ENCODE assay signal across 1 cellular context in the genomic region with DNA sequence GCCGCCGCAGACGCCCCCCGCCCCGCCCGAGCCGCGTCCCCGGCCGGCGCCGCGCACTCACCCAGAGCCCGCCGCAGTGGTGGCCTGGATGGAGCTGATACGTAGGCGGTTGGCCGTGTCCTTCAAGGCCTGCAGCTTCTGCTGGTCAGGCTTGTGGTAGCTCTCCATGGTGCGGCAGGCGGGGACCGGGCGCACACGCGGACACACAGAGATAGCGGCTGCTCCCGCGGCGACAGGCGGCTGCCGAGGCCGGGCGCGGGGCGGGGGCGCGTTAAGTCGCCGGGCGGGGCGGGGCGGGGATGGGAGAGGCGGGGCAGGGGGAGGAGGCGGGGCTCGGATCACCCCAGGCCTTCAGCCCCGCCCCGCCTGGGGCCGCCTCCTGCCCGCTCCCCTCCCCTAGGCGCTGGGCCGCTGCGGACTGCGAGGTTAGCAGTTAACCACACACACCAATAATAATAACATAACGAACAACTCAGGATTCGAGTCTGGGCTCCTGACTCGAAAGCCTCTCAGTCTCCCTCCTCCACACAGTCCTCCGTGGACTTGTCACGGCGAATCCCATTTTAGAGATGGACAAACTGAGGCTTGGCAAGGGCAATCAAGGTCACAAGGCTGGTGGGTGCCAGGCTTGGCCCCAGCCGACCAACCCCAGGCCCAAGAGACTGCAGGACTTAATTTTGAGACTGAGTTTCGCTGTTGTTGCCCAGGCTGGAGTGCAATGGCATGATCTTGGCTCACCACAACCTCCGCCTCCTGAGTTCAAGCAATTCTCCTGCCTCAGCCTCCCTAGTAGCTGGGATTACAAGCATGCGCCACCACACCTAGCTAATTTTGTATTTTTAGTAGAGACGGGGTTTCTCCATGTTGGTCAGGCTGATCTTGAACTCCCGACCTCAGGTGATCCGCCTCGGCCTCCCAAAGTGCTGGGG.
TF ChIP-seq lines count a peak whose summit lies in the region.

A gene with protein sequence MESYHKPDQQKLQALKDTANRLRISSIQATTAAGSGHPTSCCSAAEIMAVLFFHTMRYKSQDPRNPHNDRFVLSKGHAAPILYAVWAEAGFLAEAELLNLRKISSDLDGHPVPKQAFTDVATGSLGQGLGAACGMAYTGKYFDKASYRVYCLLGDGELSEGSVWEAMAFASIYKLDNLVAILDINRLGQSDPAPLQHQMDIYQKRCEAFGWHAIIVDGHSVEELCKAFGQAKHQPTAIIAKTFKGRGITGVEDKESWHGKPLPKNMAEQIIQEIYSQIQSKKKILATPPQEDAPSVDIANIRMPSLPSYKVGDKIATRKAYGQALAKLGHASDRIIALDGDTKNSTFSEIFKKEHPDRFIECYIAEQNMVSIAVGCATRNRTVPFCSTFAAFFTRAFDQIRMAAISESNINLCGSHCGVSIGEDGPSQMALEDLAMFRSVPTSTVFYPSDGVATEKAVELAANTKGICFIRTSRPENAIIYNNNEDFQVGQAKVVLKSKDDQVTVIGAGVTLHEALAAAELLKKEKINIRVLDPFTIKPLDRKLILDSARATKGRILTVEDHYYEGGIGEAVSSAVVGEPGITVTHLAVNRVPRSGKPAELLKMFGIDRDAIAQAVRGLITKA (minus strand): TSS at position 248 of the 929 bp plus-strand sequence. CDS start 80 bp downstream, at position 168.

TF ChIP-seq in K562, 482 proteins besides CTCF, POLR2A, EP300 and RAD21 (continued from another document and continues in another):
- TF ChIP-seq, protein P1, sequence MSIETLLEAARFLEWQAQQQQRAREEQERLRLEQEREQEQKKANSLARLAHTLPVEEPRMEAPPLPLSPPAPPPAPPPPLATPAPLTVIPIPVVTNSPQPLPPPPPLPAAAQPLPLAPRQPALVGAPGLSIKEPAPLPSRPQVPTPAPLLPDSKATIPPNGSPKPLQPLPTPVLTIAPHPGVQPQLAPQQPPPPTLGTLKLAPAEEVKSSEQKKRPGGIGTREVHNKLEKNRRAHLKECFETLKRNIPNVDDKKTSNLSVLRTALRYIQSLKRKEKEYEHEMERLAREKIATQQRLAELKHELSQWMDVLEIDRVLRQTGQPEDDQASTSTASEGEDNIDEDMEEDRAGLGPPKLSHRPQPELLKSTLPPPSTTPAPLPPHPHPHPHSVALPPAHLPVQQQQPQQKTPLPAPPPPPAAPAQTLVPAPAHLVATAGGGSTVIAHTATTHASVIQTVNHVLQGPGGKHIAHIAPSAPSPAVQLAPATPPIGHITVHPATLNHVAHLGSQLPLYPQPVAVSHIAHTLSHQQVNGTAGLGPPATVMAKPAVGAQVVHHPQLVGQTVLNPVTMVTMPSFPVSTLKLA (conservative IDR thresholded peaks at IDR 0.05): peak; percentile 52 to 81; a peak in 3 of 4 replicates
- peak; percentile 56; the same call in 1 of the 2 replicates for TF ChIP-seq NBN (IDR thresholded peaks at IDR 0.05; ENCODE audit: low read depth)
- TF ChIP-seq, protein P2, sequence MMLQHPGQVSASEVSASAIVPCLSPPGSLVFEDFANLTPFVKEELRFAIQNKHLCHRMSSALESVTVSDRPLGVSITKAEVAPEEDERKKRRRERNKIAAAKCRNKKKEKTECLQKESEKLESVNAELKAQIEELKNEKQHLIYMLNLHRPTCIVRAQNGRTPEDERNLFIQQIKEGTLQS (IDR thresholded peaks at IDR 0.05): no peak
- TF ChIP-seq, protein P2 (CRISPR knock-in tag; conservative IDR thresholded peaks at IDR 0.05): no peak
- TF ChIP-seq CREM (IDR thresholded peaks at IDR 0.05; ENCODE audit: low read depth): peak; percentile 67
- TF ChIP-seq CHD4 (IDR thresholded peaks at IDR 0.05; ENCODE audit: insufficient read depth, insufficient replicate concordance, low read depth, low read length, poor library complexity, severe bottlenecking): peak; percentile 97
- TF ChIP-seq RB1 (IDR thresholded peaks at IDR 0.05; ENCODE audit: low read depth): peak; percentile 68; the same call in 1 of the 2 replicates
- TF ChIP-seq ZFX (CRISPR knock-in tag; IDR thresholded peaks at IDR 0.05): peak; percentile 46
- TF ChIP-seq, protein P3, sequence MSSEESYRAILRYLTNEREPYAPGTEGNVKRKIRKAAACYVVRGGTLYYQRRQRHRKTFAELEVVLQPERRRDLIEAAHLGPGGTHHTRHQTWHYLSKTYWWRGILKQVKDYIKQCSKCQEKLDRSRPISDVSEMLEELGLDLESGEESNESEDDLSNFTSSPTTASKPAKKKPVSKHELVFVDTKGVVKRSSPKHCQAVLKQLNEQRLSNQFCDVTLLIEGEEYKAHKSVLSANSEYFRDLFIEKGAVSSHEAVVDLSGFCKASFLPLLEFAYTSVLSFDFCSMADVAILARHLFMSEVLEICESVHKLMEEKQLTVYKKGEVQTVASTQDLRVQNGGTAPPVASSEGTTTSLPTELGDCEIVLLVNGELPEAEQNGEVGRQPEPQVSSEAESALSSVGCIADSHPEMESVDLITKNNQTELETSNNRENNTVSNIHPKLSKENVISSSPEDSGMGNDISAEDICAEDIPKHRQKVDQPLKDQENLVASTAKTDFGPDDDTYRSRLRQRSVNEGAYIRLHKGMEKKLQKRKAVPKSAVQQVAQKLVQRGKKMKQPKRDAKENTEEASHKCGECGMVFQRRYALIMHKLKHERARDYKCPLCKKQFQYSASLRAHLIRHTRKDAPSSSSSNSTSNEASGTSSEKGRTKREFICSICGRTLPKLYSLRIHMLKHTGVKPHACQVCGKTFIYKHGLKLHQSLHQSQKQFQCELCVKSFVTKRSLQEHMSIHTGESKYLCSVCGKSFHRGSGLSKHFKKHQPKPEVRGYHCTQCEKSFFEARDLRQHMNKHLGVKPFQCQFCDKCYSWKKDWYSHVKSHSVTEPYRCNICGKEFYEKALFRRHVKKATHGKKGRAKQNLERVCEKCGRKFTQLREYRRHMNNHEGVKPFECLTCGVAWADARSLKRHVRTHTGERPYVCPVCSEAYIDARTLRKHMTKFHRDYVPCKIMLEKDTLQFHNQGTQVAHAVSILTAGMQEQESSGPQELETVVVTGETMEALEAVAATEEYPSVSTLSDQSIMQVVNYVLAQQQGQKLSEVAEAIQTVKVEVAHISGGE (CRISPR knock-in tag; IDR thresholded peaks at IDR 0.05): peak in 1 of 3 experiments; percentile 56; a peak in 1 of 6 replicates
- TF ChIP-seq MXI1 (IDR thresholded peaks at IDR 0.05; ENCODE audit: low read depth, low read length): peak; percentile 27; the same call in 1 of the 2 replicates
- no peak for TF ChIP-seq PCBP2 (IDR thresholded peaks at IDR 0.05; ENCODE audit: low read depth, low read length, poor library complexity, severe bottlenecking)
- TF ChIP-seq ZBTB8A (IDR thresholded peaks at IDR 0.05; ENCODE audit: partially characterized antibody): no peak
- TF ChIP-seq, protein P4, sequence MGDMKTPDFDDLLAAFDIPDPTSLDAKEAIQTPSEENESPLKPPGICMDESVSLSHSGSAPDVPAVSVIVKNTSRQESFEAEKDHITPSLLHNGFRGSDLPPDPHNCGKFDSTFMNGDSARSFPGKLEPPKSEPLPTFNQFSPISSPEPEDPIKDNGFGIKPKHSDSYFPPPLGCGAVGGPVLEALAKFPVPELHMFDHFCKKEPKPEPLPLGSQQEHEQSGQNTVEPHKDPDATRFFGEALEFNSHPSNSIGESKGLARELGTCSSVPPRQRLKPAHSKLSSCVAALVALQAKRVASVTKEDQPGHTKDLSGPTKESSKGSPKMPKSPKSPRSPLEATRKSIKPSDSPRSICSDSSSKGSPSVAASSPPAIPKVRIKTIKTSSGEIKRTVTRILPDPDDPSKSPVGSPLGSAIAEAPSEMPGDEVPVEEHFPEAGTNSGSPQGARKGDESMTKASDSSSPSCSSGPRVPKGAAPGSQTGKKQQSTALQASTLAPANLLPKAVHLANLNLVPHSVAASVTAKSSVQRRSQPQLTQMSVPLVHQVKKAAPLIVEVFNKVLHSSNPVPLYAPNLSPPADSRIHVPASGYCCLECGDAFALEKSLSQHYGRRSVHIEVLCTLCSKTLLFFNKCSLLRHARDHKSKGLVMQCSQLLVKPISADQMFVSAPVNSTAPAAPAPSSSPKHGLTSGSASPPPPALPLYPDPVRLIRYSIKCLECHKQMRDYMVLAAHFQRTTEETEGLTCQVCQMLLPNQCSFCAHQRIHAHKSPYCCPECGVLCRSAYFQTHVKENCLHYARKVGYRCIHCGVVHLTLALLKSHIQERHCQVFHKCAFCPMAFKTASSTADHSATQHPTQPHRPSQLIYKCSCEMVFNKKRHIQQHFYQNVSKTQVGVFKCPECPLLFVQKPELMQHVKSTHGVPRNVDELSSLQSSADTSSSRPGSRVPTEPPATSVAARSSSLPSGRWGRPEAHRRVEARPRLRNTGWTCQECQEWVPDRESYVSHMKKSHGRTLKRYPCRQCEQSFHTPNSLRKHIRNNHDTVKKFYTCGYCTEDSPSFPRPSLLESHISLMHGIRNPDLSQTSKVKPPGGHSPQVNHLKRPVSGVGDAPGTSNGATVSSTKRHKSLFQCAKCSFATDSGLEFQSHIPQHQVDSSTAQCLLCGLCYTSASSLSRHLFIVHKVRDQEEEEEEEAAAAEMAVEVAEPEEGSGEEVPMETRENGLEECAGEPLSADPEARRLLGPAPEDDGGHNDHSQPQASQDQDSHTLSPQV (IDR thresholded peaks at IDR 0.05): 0 out of 2 replicates have a peak, but pooled peaks have one; percentile 41
- TF ChIP-seq FOSL1 (tag; conservative IDR thresholded peaks at IDR 0.05): 0 out of 2 replicates have a peak, but pooled peaks have one; percentile 12
- TF ChIP-seq ZFP30 (CRISPR knock-in tag; IDR thresholded peaks at IDR 0.05; ENCODE audit: borderline replicate concordance): no peak
- peak; percentile 67 for TF ChIP-seq DPF2 (IDR thresholded peaks at IDR 0.05)
- peak; percentile 19; the same call in 1 of the 2 replicates for TF ChIP-seq SMARCA4 (IDR thresholded peaks at IDR 0.05)
- peak; percentile 44; the same call in 1 of the 2 replicates for TF ChIP-seq RNF2 (IDR thresholded peaks at IDR 0.05)
- TF ChIP-seq RBFOX2 (IDR thresholded peaks at IDR 0.05; ENCODE audit: low read depth, low read length): peak; percentile 75
- peak; percentile 36 to 92; a peak in 2 of 4 replicates for TF ChIP-seq ARNT (IDR thresholded peaks at IDR 0.05)
- TF ChIP-seq FOXJ2 (tag; IDR thresholded peaks at IDR 0.05): no peak
- TF ChIP-seq, protein P5, sequence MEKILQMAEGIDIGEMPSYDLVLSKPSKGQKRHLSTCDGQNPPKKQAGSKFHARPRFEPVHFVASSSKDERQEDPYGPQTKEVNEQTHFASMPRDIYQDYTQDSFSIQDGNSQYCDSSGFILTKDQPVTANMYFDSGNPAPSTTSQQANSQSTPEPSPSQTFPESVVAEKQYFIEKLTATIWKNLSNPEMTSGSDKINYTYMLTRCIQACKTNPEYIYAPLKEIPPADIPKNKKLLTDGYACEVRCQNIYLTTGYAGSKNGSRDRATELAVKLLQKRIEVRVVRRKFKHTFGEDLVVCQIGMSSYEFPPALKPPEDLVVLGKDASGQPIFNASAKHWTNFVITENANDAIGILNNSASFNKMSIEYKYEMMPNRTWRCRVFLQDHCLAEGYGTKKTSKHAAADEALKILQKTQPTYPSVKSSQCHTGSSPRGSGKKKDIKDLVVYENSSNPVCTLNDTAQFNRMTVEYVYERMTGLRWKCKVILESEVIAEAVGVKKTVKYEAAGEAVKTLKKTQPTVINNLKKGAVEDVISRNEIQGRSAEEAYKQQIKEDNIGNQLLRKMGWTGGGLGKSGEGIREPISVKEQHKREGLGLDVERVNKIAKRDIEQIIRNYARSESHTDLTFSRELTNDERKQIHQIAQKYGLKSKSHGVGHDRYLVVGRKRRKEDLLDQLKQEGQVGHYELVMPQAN (IDR thresholded peaks at IDR 0.05; ENCODE audit: borderline replicate concordance): 0 out of 2 replicates have a peak, but pooled peaks have one; percentile 46
- TF ChIP-seq ZNF253 (CRISPR knock-in tag; conservative IDR thresholded peaks at IDR 0.05): no peak
- TF ChIP-seq ZNF41 (CRISPR knock-in tag; conservative IDR thresholded peaks at IDR 0.05): no peak
- TF ChIP-seq, protein P6, sequence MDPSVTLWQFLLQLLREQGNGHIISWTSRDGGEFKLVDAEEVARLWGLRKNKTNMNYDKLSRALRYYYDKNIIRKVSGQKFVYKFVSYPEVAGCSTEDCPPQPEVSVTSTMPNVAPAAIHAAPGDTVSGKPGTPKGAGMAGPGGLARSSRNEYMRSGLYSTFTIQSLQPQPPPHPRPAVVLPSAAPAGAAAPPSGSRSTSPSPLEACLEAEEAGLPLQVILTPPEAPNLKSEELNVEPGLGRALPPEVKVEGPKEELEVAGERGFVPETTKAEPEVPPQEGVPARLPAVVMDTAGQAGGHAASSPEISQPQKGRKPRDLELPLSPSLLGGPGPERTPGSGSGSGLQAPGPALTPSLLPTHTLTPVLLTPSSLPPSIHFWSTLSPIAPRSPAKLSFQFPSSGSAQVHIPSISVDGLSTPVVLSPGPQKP (CRISPR knock-in tag; IDR thresholded peaks at IDR 0.05): no peak
- TF ChIP-seq FUS (optimal IDR thresholded peaks at IDR 0.05; ENCODE audit: low read depth, low read length): no peak
- TF ChIP-seq, protein P7, sequence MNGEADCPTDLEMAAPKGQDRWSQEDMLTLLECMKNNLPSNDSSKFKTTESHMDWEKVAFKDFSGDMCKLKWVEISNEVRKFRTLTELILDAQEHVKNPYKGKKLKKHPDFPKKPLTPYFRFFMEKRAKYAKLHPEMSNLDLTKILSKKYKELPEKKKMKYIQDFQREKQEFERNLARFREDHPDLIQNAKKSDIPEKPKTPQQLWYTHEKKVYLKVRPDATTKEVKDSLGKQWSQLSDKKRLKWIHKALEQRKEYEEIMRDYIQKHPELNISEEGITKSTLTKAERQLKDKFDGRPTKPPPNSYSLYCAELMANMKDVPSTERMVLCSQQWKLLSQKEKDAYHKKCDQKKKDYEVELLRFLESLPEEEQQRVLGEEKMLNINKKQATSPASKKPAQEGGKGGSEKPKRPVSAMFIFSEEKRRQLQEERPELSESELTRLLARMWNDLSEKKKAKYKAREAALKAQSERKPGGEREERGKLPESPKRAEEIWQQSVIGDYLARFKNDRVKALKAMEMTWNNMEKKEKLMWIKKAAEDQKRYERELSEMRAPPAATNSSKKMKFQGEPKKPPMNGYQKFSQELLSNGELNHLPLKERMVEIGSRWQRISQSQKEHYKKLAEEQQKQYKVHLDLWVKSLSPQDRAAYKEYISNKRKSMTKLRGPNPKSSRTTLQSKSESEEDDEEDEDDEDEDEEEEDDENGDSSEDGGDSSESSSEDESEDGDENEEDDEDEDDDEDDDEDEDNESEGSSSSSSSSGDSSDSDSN (IDR thresholded peaks at IDR 0.05; ENCODE audit: borderline replicate concordance in 1 of 2, low read depth in 2 of 2, low read length in 2 of 2): peak; percentile 9 to 89; a peak in 2 of 4 replicates
- 0 out of 2 replicates have a peak, but pooled peaks have one; percentile 53 for TF ChIP-seq MIER1 (IDR thresholded peaks at IDR 0.05; ENCODE audit: low read depth)
- 0 out of 2 replicates have a peak, but pooled peaks have one; percentile 30 for TF ChIP-seq PRMT5 (CRISPR knock-in tag; IDR thresholded peaks at IDR 0.05)
- TF ChIP-seq CREBBP (IDR thresholded peaks at IDR 0.05; ENCODE audit: low read depth, low read length): no peak
